ENCODE assay signal across 19 cellular contexts in the genomic region with DNA sequence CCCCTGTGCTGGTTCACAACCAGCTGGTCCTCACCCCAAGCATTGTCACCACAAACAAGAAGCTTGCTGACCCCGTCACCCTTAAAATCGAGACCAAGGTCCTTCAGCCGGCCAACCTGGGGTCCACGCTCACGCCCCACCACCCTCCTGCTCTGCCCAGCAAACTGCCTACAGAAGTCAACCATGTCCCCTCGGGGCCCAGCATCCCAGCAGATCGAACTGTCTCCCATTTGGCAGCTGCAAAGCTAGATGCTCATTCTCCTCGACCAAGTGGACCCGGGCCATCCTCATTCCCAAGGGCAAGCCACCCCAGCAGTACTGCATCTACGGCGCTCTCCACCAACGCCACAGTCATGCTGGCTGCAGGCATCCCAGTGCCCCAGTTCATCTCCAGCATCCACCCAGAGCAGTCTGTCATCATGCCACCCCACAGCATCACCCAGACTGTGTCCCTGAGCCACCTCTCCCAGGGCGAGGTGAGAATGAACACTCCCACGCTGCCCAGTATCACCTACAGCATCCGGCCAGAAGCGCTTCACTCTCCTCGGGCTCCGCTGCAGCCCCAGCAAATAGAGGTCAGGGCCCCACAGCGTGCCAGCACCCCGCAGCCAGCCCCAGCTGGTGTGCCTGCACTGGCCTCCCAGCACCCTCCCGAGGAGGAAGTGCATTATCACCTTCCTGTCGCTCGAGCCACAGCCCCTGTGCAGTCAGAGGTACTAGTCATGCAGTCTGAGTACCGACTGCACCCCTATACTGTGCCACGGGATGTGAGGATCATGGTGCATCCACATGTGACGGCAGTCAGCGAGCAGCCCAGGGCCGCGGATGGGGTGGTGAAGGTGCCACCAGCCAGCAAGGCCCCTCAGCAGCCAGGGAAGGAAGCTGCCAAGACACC. TPM values are rescaled to one million over a fixed set of nuclear protein-coding genes. Genes with fewer than 3 reads are reported as not detected.
DNase-seq lines count a peak whose midpoint lies in the region; ATAC-seq lines count a peak whose summit lies in the region.
"Had no signal": no experiment of that assay in that cellular context is flagged by ENCODE, and none has a peak within 500 bp of the region (broad histone marks: within the 10 kb centered on the region; RNA-seq: fewer than 3 reads in every experiment).

No MANE protein-coding gene starts in this region.

- peaks cover 10% of the 10 kb centered on the region for H3K4me1 Mint-ChIP-seq in activated CD4-positive, alpha-beta memory T cell treated with anti-CD3 and anti-CD28 coated beads for 36 hours (ENCODE audit: low read depth)
- H3K4me1 Mint-ChIP-seq in activated CD4-positive, alpha-beta memory T cell treated with anti-CD3 and anti-CD28 coated beads, Interleukin-2, amount 10 ng/mL, durations not matched to agents 7 days and 5 days: peaks cover 4% of the 10 kb centered on the region
- H3K4me1 Mint-ChIP-seq in central memory CD8-positive, alpha-beta T cell: peaks cover 6% of the 10 kb centered on the region
- H3K4me1 Mint-ChIP-seq: brain had no signal

- no peaks in the 10 kb centered on the region for H3K9me3 Mint-ChIP-seq in activated CD4-positive, alpha-beta memory T cell treated with anti-CD3 and anti-CD28 coated beads for 36 hours
- no peaks in the 10 kb centered on the region for H3K9me3 Mint-ChIP-seq in activated CD4-positive, alpha-beta memory T cell treated with anti-CD3 and anti-CD28 coated beads, Interleukin-2, amount 10 ng/mL, durations not matched to agents 7 days and 5 days
- H3K9me3 Mint-ChIP-seq in central memory CD8-positive, alpha-beta T cell: no peaks in the 10 kb centered on the region
- H3K9me3 Mint-ChIP-seq: natural killer cell treated with Interleukin-12 subunit alpha and Interleukin-12 subunit beta and Interleukin-15 and Interleukin-18, amount 100 ng/mL, for 72 hours had no signal

- CTCF ChIA-PET in activated CD4-positive, alpha-beta memory T cell treated with anti-CD3 and anti-CD28 coated beads for 36 hours (lab: Charles Lee): no interaction called here
- CTCF ChIA-PET in activated CD4-positive, alpha-beta memory T cell treated with anti-CD3 and anti-CD28 coated beads, Interleukin-2, amount 10 ng/mL, durations not matched to agents 7 days and 5 days (lab: Charles Lee): no interaction called here

- H3K27me3 Mint-ChIP-seq in activated CD4-positive, alpha-beta memory T cell treated with anti-CD3 and anti-CD28 coated beads for 36 hours: no peaks in the 10 kb centered on the region
- H3K27me3 Mint-ChIP-seq in activated CD4-positive, alpha-beta memory T cell treated with anti-CD3 and anti-CD28 coated beads, Interleukin-2, amount 10 ng/mL, durations not matched to agents 7 days and 5 days: no peaks in the 10 kb centered on the region
- no peaks in the 10 kb centered on the region for H3K27me3 Mint-ChIP-seq in central memory CD8-positive, alpha-beta T cell
- H3K27me3 Mint-ChIP-seq: natural killer cell treated with Interleukin-12 subunit alpha and Interleukin-12 subunit beta and Interleukin-15 and Interleukin-18, amount 100 ng/mL, for 72 hours had no signal

- intact Hi-C loops in activated CD4-positive, alpha-beta memory T cell treated with anti-CD3 and anti-CD28 coated beads for 36 hours (cut with micrococcal nuclease): no loop called here
- intact Hi-C loops in posterior vena cava (cut with DNase I): no loop called here

- ATAC-seq in central memory CD8-positive, alpha-beta T cell (replicated peaks; ENCODE audit: extremely low read depth, poor library complexity, severe bottlenecking): no peak
- no peak for ATAC-seq in HG02981 (IDR thresholded peaks at IDR 0.05; ENCODE audit: unreplicated experiment)

- no peak for DNase-seq in activated CD4-positive, alpha-beta memory T cell treated with anti-CD3 and anti-CD28 coated beads for 36 hours
- DNase-seq in activated CD4-positive, alpha-beta memory T cell treated with anti-CD3 and anti-CD28 coated beads, Interleukin-2, amount 10 ng/mL, durations not matched to agents 7 days and 5 days: no peak
- DNase-seq in MV-4-11 (lab: John Stamatoyannopoulos, UW): peak; percentile 4
- no peak for DNase-seq in central memory CD8-positive, alpha-beta T cell (ENCODE audit: low spot score in 2 of 2)
- peak; percentile 72 for DNase-seq in posterior vena cava (ENCODE audit: low spot score)
- no peak for DNase-seq in NCI-H226
- no peak for DNase-seq in NCI-H345 treated with DMSO at 0.1 percent for 48 hours (lab: John Stamatoyannopoulos, UW; ENCODE audit: unreplicated experiment)
- DNase-seq: 8988T; activated CD4-positive, alpha-beta T cell treated with anti-CD3 and anti-CD28 coated beads, Interleukin-2, amount 50 U/mL, for 1 hour; colonic mucosa; GF-D8; HCEC 1CT; midbrain; NCI-H146; NCI-H526 treated with DMSO at 0.1 percent for 48 hours; T-helper 2 cell had no signal

- POLR2A ChIA-PET in activated CD4-positive, alpha-beta memory T cell treated with anti-CD3 and anti-CD28 coated beads for 36 hours (lab: Charles Lee): no interaction called here
- POLR2A ChIA-PET in activated CD4-positive, alpha-beta memory T cell treated with anti-CD3 and anti-CD28 coated beads, Interleukin-2, amount 10 ng/mL, durations not matched to agents 7 days and 5 days (lab: Charles Lee): no interaction called here

- no peak overlapping the region for H3K4me3 Mint-ChIP-seq in activated CD4-positive, alpha-beta memory T cell treated with anti-CD3 and anti-CD28 coated beads for 36 hours
- no peak overlapping the region for H3K4me3 Mint-ChIP-seq in activated CD4-positive, alpha-beta memory T cell treated with anti-CD3 and anti-CD28 coated beads, Interleukin-2, amount 10 ng/mL, durations not matched to agents 7 days and 5 days
- no peak overlapping the region for H3K4me3 Mint-ChIP-seq in central memory CD8-positive, alpha-beta T cell
- H3K4me3 Mint-ChIP-seq: brain; natural killer cell treated with Interleukin-12 subunit alpha and Interleukin-12 subunit beta and Interleukin-15 and Interleukin-18, amount 100 ng/mL, for 72 hours had no signal

- H3K27ac Mint-ChIP-seq in activated CD4-positive, alpha-beta memory T cell treated with anti-CD3 and anti-CD28 coated beads for 36 hours: peak overlapping the region; percentile 24
- H3K27ac Mint-ChIP-seq in activated CD4-positive, alpha-beta memory T cell treated with anti-CD3 and anti-CD28 coated beads, Interleukin-2, amount 10 ng/mL, durations not matched to agents 7 days and 5 days: no peak overlapping the region
- peak overlapping the region; percentile 82 for H3K27ac Mint-ChIP-seq in central memory CD8-positive, alpha-beta T cell (ENCODE audit: low read depth)

- peaks cover 70% of the 10 kb centered on the region for H3K36me3 Mint-ChIP-seq in activated CD4-positive, alpha-beta memory T cell treated with anti-CD3 and anti-CD28 coated beads for 36 hours
- peaks cover 83% of the 10 kb centered on the region for H3K36me3 Mint-ChIP-seq in activated CD4-positive, alpha-beta memory T cell treated with anti-CD3 and anti-CD28 coated beads, Interleukin-2, amount 10 ng/mL, durations not matched to agents 7 days and 5 days (ENCODE audit: low read depth)
- H3K36me3 Mint-ChIP-seq in central memory CD8-positive, alpha-beta T cell (ENCODE audit: insufficient read depth): peaks cover 46% of the 10 kb centered on the region

RNA-seq across cellular contexts. Expression of gene ZBTB17, which starts 40.6 kb away (rescaled TPM):
- total RNA-seq in activated CD4-positive, alpha-beta memory T cell treated with anti-CD3 and anti-CD28 coated beads for 36 hours: 10 to 100 TPM; 52.7 to 58.8 TPM
- 10 to 100 TPM; 43.8 to 48.0 TPM for total RNA-seq in activated CD4-positive, alpha-beta memory T cell treated with anti-CD3 and anti-CD28 coated beads, Interleukin-2, amount 10 ng/mL, durations not matched to agents 7 days and 5 days
- total RNA-seq in posterior vena cava: 10 to 100 TPM; 31.6 to 38.7 TPM

Comparison
In these comparisons a context has a peak if more than half of its experiments do, and no peak if none do; other contexts are left out.
1. DNase-seq: peak in MV-4-11 (single experiment) and posterior vena cava (single experiment); none in activated CD4-positive, alpha-beta memory T cell treated with anti-CD3 and anti-CD28 coated beads for 36 hours (single experiment), activated CD4-positive, alpha-beta memory T cell treated with anti-CD3 and anti-CD28 coated beads, Interleukin-2, amount 10 ng/mL, durations not matched to agents 7 days and 5 days (single experiment), central memory CD8-positive, alpha-beta T cell (0 of 2), NCI-H226 (single experiment) and NCI-H345 treated with DMSO at 0.1 percent for 48 hours (single experiment).